11 cellular contexts compared by ENCODE assay signal in the genomic region with DNA sequence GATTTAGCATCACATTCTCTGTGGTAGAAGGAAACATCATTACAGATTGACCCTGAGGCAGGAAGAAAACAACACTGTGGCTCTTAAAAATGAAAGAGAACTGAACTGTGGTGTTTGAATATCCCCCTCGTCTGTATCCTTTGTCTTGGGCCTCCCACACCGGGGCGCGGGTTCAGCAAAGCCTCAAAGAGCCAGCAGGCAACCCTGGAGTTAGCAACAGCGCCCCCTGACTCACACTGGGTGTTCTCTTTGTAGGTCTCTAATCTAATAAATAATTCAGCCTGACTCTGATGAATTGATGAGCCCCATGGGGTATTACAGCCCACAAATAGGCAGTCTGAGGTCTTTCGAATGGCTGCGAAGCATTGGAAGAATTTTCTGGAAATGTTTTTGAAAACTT. TPM values are rescaled to one million over a fixed set of nuclear protein-coding genes. Genes with fewer than 3 reads are reported as not detected.
DNase-seq lines count a peak whose midpoint lies in the region; ATAC-seq lines count a peak whose summit lies in the region.
"Had no signal": no experiment of that assay in that cellular context is flagged by ENCODE, and none has a peak within 500 bp of the region (broad histone marks: within the 10 kb centered on the region; RNA-seq: fewer than 3 reads in every experiment).

No MANE protein-coding gene starts in this region.

- no peak overlapping the region for H3K27ac ChIP-seq in substantia nigra (ENCODE audit: low read depth, low read length, poor library complexity, severe bottlenecking)

- no peak overlapping the region for H3K27ac Mint-ChIP-seq in activated naive CD8-positive, alpha-beta T cell treated with anti-CD3 and anti-CD28 coated beads for 36 hours
- H3K27ac Mint-ChIP-seq in activated naive CD8-positive, alpha-beta T cell treated with anti-CD3 and anti-CD28 coated beads, Interleukin-2, amount 50 U/mL, for 24 hours, result no peak overlapping the region

- no peaks in the 10 kb centered on the region for H3K36me3 Mint-ChIP-seq in activated naive CD8-positive, alpha-beta T cell treated with anti-CD3 and anti-CD28 coated beads for 36 hours
- H3K36me3 Mint-ChIP-seq in activated naive CD8-positive, alpha-beta T cell treated with anti-CD3 and anti-CD28 coated beads, Interleukin-2, amount 50 U/mL, for 24 hours (ENCODE audit: low read depth), result no peaks in the 10 kb centered on the region

- peak; percentile 2 for DNase-seq in activated naive CD8-positive, alpha-beta T cell treated with anti-CD3 and anti-CD28 coated beads for 36 hours
- no peak for DNase-seq in activated naive CD8-positive, alpha-beta T cell treated with anti-CD3 and anti-CD28 coated beads, Interleukin-2, amount 50 U/mL, for 24 hours
- DNase-seq in amniotic epithelial cell (ENCODE audit: low read depth) (peak; percentile 25), hepatic stellate cell (ENCODE audit: low spot score) (peak; percentile 2), substantia nigra (lab: John Stamatoyannopoulos, UW) (peak in 26 of 49 donors; percentile 0 to 61 (median 22)), NCI-H748 treated with DMSO at 0.1 percent for 48 hours (lab: John Stamatoyannopoulos, UW) (no peak)
- no peak for DNase-seq in activated CD4-positive, alpha-beta T cell treated with anti-CD3 and anti-CD28 coated beads, Interleukin-2, amount 50 U/mL, for 1 hour
- DNase-seq: activated T-cell treated with anti-CD3 and anti-CD28 coated beads, Interleukin-2, amount 50 U/mL, for 1 hour; MG63; SIG-M5 had no signal

- H3K9me3 Mint-ChIP-seq in activated naive CD8-positive, alpha-beta T cell treated with anti-CD3 and anti-CD28 coated beads for 36 hours, result peaks cover 3% of the 10 kb centered on the region
- H3K9me3 Mint-ChIP-seq in activated naive CD8-positive, alpha-beta T cell treated with anti-CD3 and anti-CD28 coated beads, Interleukin-2, amount 50 U/mL, for 24 hours, result no peaks in the 10 kb centered on the region

- ATAC-seq in activated naive CD8-positive, alpha-beta T cell treated with anti-CD3 and anti-CD28 coated beads, Interleukin-2, amount 50 U/mL, for 24 hours, result no peak
- ATAC-seq in HG03342 (IDR thresholded peaks at IDR 0.05; ENCODE audit: unreplicated experiment), result no peak

- no peaks in the 10 kb centered on the region for H3K4me1 Mint-ChIP-seq in activated naive CD8-positive, alpha-beta T cell treated with anti-CD3 and anti-CD28 coated beads for 36 hours
- no peaks in the 10 kb centered on the region for H3K4me1 Mint-ChIP-seq in activated naive CD8-positive, alpha-beta T cell treated with anti-CD3 and anti-CD28 coated beads, Interleukin-2, amount 50 U/mL, for 24 hours

- no peak overlapping the region for H3K4me3 Mint-ChIP-seq in activated naive CD8-positive, alpha-beta T cell treated with anti-CD3 and anti-CD28 coated beads for 36 hours
- no peak overlapping the region for H3K4me3 Mint-ChIP-seq in activated naive CD8-positive, alpha-beta T cell treated with anti-CD3 and anti-CD28 coated beads, Interleukin-2, amount 50 U/mL, for 24 hours

- H3K27me3 Mint-ChIP-seq in activated naive CD8-positive, alpha-beta T cell treated with anti-CD3 and anti-CD28 coated beads for 36 hours, result peaks cover 4% of the 10 kb centered on the region
- peaks cover 12% of the 10 kb centered on the region for H3K27me3 Mint-ChIP-seq in activated naive CD8-positive, alpha-beta T cell treated with anti-CD3 and anti-CD28 coated beads, Interleukin-2, amount 50 U/mL, for 24 hours

RNA-seq across cellular contexts. Expression of gene CTSO, which starts 46.1 kb away (rescaled TPM):
- total RNA-seq in activated naive CD8-positive, alpha-beta T cell treated with anti-CD3 and anti-CD28 coated beads for 36 hours, result 1 to 10 TPM; 4.6 to 4.7 TPM

Comparison
In these comparisons a context has a peak if more than half of its experiments do, and no peak if none do; other contexts are left out.
1. DNase-seq: peak in activated naive CD8-positive, alpha-beta T cell treated with anti-CD3 and anti-CD28 coated beads for 36 hours (single experiment), amniotic epithelial cell (single experiment), hepatic stellate cell (single experiment) and substantia nigra (26 of 49); none in activated naive CD8-positive, alpha-beta T cell treated with anti-CD3 and anti-CD28 coated beads, Interleukin-2, amount 50 U/mL, for 24 hours (single experiment), activated CD4-positive, alpha-beta T cell treated with anti-CD3 and anti-CD28 coated beads, Interleukin-2, amount 50 U/mL, for 1 hour (single experiment) and NCI-H748 treated with DMSO at 0.1 percent for 48 hours (single experiment).